26 cellular contexts compared by ENCODE assay signal in genomic region chr14:81231540-81231939, GRCh38. TPM values are rescaled to one million over a fixed set of nuclear protein-coding genes. Genes with fewer than 3 reads are reported as not detected.
DNase-seq lines count a peak whose midpoint lies in the region; ATAC-seq and TF ChIP-seq lines count a peak whose summit lies in the region.
"Had no signal": no experiment of that assay in that cellular context is flagged by ENCODE, and none has a peak within 500 bp of the region (broad histone marks: within the 10 kb centered on the region; RNA-seq: fewer than 3 reads in every experiment).

No MANE protein-coding gene starts in this region.

- POLR2A ChIA-PET in WTC11 (lab: Charles Lee), result no interaction called here

- peaks cover 6% of the 10 kb centered on the region for H3K36me3 Mint-ChIP-seq in WTC11
- no peaks in the 10 kb centered on the region for H3K36me3 Mint-ChIP-seq in progenitor cell of endocrine pancreas (ENCODE audit: insufficient read depth)
- H3K36me3 Mint-ChIP-seq: CD14-positive monocyte had no signal

- H3K4me3 Mint-ChIP-seq in WTC11, result no peak overlapping the region
- H3K4me3 Mint-ChIP-seq in progenitor cell of endocrine pancreas (ENCODE audit: low read depth), result no peak overlapping the region
- H3K4me3 Mint-ChIP-seq: CD14-positive monocyte had no signal

- H3K27me3 Mint-ChIP-seq in WTC11 (ENCODE audit: low read depth) (peaks cover 4% of the 10 kb centered on the region), progenitor cell of endocrine pancreas (no peaks in the 10 kb centered on the region)

- peak; percentile 28 for DNase-seq in NCI-H510A treated with DMSO at 0.1 percent for 48 hours (lab: John Stamatoyannopoulos, UW)
- no peak for DNase-seq in NCI-H510A (lab: John Stamatoyannopoulos, UW)
- peak; percentile 61 for DNase-seq in HuH-7 (ENCODE audit: low spot score)
- no peak for DNase-seq in WTC11 (ENCODE audit: low spot score)
- DNase-seq in progenitor cell of endocrine pancreas (ENCODE audit: low spot score, unreplicated experiment), result no peak
- no peak for DNase-seq in occipital lobe (lab: John Stamatoyannopoulos, UW)
- DNase-seq: 8988T; ACHN; BE2C; DMS153; GDM1; MV-4-11; NCI-H1105; NCI-H1694 treated with DMSO at 0.1 percent for 48 hours; NCI-H2081; NCI-H2227 treated with DMSO at 0.1 percent for 48 hours; NCI-H82; NK-92 treated with Interleukin-12 subunit alpha and Interleukin-12 subunit beta, amount 100 ng/mL, for 24 hours; PC-3; SK-N-SH; SW 1271 had no signal

- H3K4me1 Mint-ChIP-seq in WTC11, result peaks cover 11% of the 10 kb centered on the region
- peaks cover 10% of the 10 kb centered on the region for H3K4me1 Mint-ChIP-seq in progenitor cell of endocrine pancreas (ENCODE audit: low read depth)

- ATAC-seq in WTC11 (peak; percentile 86), HG02870 (IDR thresholded peaks at IDR 0.05; ENCODE audit: unreplicated experiment) (no peak), HG03045 (IDR thresholded peaks at IDR 0.05; ENCODE audit: unreplicated experiment) (no peak)
- ATAC-seq: GM12878, K562, PC-3 had no signal

- H3K9me3 Mint-ChIP-seq in WTC11 (peaks cover 28% of the 10 kb centered on the region), progenitor cell of endocrine pancreas (ENCODE audit: low read depth) (peaks cover 11% of the 10 kb centered on the region)

- CTCF ChIA-PET in WTC11 (lab: Charles Lee), result no interaction called here

- TF ChIP-seq CTCF in WTC11 (IDR thresholded peaks at IDR 0.05) (no peak), progenitor cell of endocrine pancreas (IDR thresholded peaks at IDR 0.05; ENCODE audit: unreplicated experiment) (peak; percentile 15)

- H3K27ac Mint-ChIP-seq in WTC11 (no peak overlapping the region), progenitor cell of endocrine pancreas (no peak overlapping the region)

TF ChIP-seq in WTC11, 78 proteins besides CTCF, POLR2A, EP300 and RAD21:
- no peak for TF ChIP-seq GTF2I (CRISPR knock-in tag; conservative IDR thresholded peaks at IDR 0.05)
- TF ChIP-seq NFYB (CRISPR knock-in tag; conservative IDR thresholded peaks at IDR 0.05; ENCODE audit: low read depth), result no peak
- no peak for TF ChIP-seq ZNF396 (CRISPR knock-in tag; IDR thresholded peaks at IDR 0.05; ENCODE audit: borderline replicate concordance)
- TF ChIP-seq JUN (CRISPR knock-in tag; IDR thresholded peaks at IDR 0.05), result no peak
- no peak for TF ChIP-seq NR1H2 (CRISPR knock-in tag; IDR thresholded peaks at IDR 0.05)
- TF ChIP-seq MLX (CRISPR knock-in tag; IDR thresholded peaks at IDR 0.05), result no peak
- TF ChIP-seq SP1 (CRISPR knock-in tag; conservative IDR thresholded peaks at IDR 0.05), result no peak
- TF ChIP-seq NR2C2 (CRISPR knock-in tag; IDR thresholded peaks at IDR 0.05), result no peak
- TF ChIP-seq FOXK1 (CRISPR knock-in tag; IDR thresholded peaks at IDR 0.05), result no peak
- TF ChIP-seq GRHL2 (CRISPR knock-in tag; IDR thresholded peaks at IDR 0.05; ENCODE audit: insufficient replicate concordance, severe bottlenecking), result no peak
- no peak for TF ChIP-seq E2F5 (CRISPR knock-in tag; IDR thresholded peaks at IDR 0.05)
- no peak for TF ChIP-seq E2F4 (CRISPR knock-in tag; IDR thresholded peaks at IDR 0.05; ENCODE audit: borderline replicate concordance, low read depth)
- TF ChIP-seq ZMAT4 (CRISPR knock-in tag; IDR thresholded peaks at IDR 0.05), result no peak
- TF ChIP-seq ZNF512 (CRISPR knock-in tag; IDR thresholded peaks at IDR 0.05; ENCODE audit: borderline replicate concordance), result no peak
- no peak for TF ChIP-seq ZBTB21 (CRISPR knock-in tag; IDR thresholded peaks at IDR 0.05; ENCODE audit: borderline replicate concordance)
- TF ChIP-seq TEAD1 (CRISPR knock-in tag; IDR thresholded peaks at IDR 0.05), result no peak
- no peak for TF ChIP-seq USF1 (CRISPR knock-in tag; IDR thresholded peaks at IDR 0.05)

RNA-seq across cellular contexts. Expression of gene GTF2A1, which starts 10.8 kb away (rescaled TPM):
- total RNA-seq in WTC11 (2021) (44.3 to 49.0 TPM (median 45.2 TPM) in 3 replicates), progenitor cell of endocrine pancreas (29.7 and 33.4 TPM in 2 replicates), occipital lobe (70.7 TPM)

Comparison
In these comparisons a context has a peak if more than half of its experiments do, and no peak if none do; other contexts are left out.
1. DNase-seq: peak in NCI-H510A treated with DMSO at 0.1 percent for 48 hours (single experiment) and HuH-7 (single experiment); none in NCI-H510A (single experiment), WTC11 (single experiment), progenitor cell of endocrine pancreas (single experiment) and occipital lobe (single experiment).